29 cellular contexts compared by ENCODE assay signal in the genomic region with DNA sequence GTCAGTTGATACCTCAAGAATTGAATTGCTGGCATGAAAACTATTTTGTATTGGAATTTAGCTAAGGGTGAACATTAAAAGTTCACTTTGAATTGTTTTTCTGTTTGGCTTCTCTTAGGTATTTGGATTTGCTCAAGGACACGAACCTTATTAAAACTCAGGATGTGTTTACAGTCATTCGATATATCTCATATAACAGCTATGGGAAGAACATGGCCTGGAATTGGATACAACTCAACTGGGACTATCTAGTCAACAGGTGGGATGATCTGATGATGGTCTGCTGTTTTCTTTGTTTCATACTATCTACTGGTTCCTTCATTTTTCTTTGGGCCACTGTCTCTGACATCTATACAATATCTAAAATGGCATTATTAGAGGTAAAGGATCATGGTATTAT.
DNase-seq lines count a peak whose midpoint lies in the region; ATAC-seq and TF ChIP-seq lines count a peak whose summit lies in the region.
"Had no signal": no experiment of that assay in that cellular context is flagged by ENCODE, and none has a peak within 500 bp of the region (broad histone marks: within the 10 kb centered on the region; RNA-seq: fewer than 3 reads in every experiment).

No MANE protein-coding gene starts in this region.

- CTCF ChIA-PET in HEK293 (lab: Yijun Ruan, JAX), result interaction anchor here (0.7 kb wide), 1 partner anchor 44 kb away, joined by 3 read pairs; no protein-coding TSS in a partner anchor

- no peak for TF ChIP-seq CTCF in HEK293 (tag by site-specific recombination; IDR thresholded peaks at IDR 0.05)
- no peak for TF ChIP-seq CTCF in gastrocnemius medialis (IDR thresholded peaks at IDR 0.05 in 4 of 5, conservative IDR thresholded peaks at IDR 0.05 in 1 of 5)

- H3K27me3 ChIP-seq in gastrocnemius medialis, result no peaks in the 10 kb centered on the region
- H3K27me3 ChIP-seq: BLaER1; BLaER1 treated with 17β-estradiol and CSF1 and Interleukin-3, amounts not matched to agents 10 nM and 100 nM had no signal

- ATAC-seq in gastrocnemius medialis, result peak; percentile 48 to 83
- ATAC-seq: A549; CD8-positive, alpha-beta T cell had no signal

- no peak for TF ChIP-seq POLR2A in gastrocnemius medialis (IDR thresholded peaks at IDR 0.05)

- DNase-seq in gastrocnemius medialis (no peak), GM19238 (ENCODE audit: insufficient read length, low spot score) (no peak)
- no peak for DNase-seq in stimulated activated naive CD4-positive, alpha-beta T cell treated with Interleukin-2 at 50 U/mL for 16 hours (lab: John Stamatoyannopoulos, UW)
- DNase-seq: 8988T; ACHN; AML-193; BE2C; C1 segment of cervical spinal cord; Caco-2; Calu3; CD4-positive, alpha-beta memory T cell; CD4-positive, alpha-beta T cell; CD4-positive, CD25-positive, alpha-beta regulatory T cell; CD8-positive, alpha-beta memory T cell; CD8-positive, alpha-beta T cell; COR-L47; DMS 273 treated with DMSO at 0.1 percent for 48 hours; DMS153; DMS53; DMS79; DMS79 treated with DMSO at 0.1 percent for 48 hours; DND-41; EL had no signal

- in situ Hi-C loops in gastrocnemius medialis (cut with MboI; ENCODE audit: low sequenced_read_pairs in 4 of 4), result no loop called here

- H3K4me3 ChIP-seq in HEK293 (ENCODE audit: low read depth, low read length) (no peak overlapping the region), gastrocnemius medialis (no peak overlapping the region)
- H3K4me3 ChIP-seq: A549; BLaER1; BLaER1 treated with 17β-estradiol and CSF1 and Interleukin-3, amounts not matched to agents 10 nM and 100 nM had no signal

- no peaks in the 10 kb centered on the region for H3K9me3 ChIP-seq in HEK293 (ENCODE audit: control insufficient read depth, insufficient read depth, low read depth, low read length)
- no peaks in the 10 kb centered on the region for H3K9me3 ChIP-seq in gastrocnemius medialis
- H3K9me3 ChIP-seq: A549; BE2C; BLaER1; BLaER1 treated with 17β-estradiol and CSF1 and Interleukin-3, amounts not matched to agents 10 nM and 100 nM; Caco-2 had no signal

- no peak overlapping the region for H3K27ac ChIP-seq in HEK293 (ENCODE audit: extremely low read depth, low read depth, low read length)
- H3K27ac ChIP-seq in gastrocnemius medialis, result peak overlapping the region; percentile 31 to 68 (median 66)
- H3K27ac ChIP-seq: 22Rv1; A549; BLaER1; BLaER1 treated with 17β-estradiol and CSF1 and Interleukin-3, amounts not matched to agents 10 nM and 100 nM; C4-2B had no signal

- intact Hi-C loops in gastrocnemius medialis (cut with DNase I; ENCODE audit: low total_unique reads), result loop anchor here (5.0 kb wide), 1 partner anchor 69 kb away; the partner anchor contains the start of gene PITX2

- POLR2A ChIA-PET in HEK293 (lab: Yijun Ruan, JAX), result no interaction called here

- H3K4me1 ChIP-seq in HEK293 (ENCODE audit: control insufficient read depth, insufficient read depth, low read length) (no peaks in the 10 kb centered on the region), gastrocnemius medialis (peaks cover 10 to 26% of the 10 kb centered on the region in 2 donors)
- H3K4me1 ChIP-seq: A549, BE2C, BLaER1, Caco-2 had no signal

- H3K36me3 ChIP-seq in HEK293 (ENCODE audit: control insufficient read depth in 2 of 2, insufficient read depth in 1 of 2, low read length in 2 of 2), result no peaks in the 10 kb centered on the region
- no peaks in the 10 kb centered on the region for H3K36me3 ChIP-seq in gastrocnemius medialis
- H3K36me3 ChIP-seq: BE2C; BLaER1; BLaER1 treated with 17β-estradiol and CSF1 and Interleukin-3, amounts not matched to agents 10 nM and 100 nM had no signal

TF ChIP-seq in HEK293, 187 proteins besides CTCF, POLR2A, EP300 and RAD21:
- TF ChIP-seq MYNN (tag by site-specific recombination; IDR thresholded peaks at IDR 0.05; ENCODE audit: borderline replicate concordance) (no peak), SCRT2 (tag by site-specific recombination; IDR thresholded peaks at IDR 0.05) (peak; percentile 32; the same call in 1 of the 2 replicates)
